13 cellular contexts compared by ENCODE assay signal in genomic region chr11:134040386-134041297, GRCh38. TPM values are rescaled to one million over a fixed set of nuclear protein-coding genes. Genes with fewer than 3 reads are reported as not detected.
A peak's percentile ranks its signal among the peaks of the same experiment; 100 is the strongest.
DNase-seq lines count a peak whose midpoint lies in the region; ATAC-seq, FAIRE-seq and TF ChIP-seq lines count a peak whose summit lies in the region.
"Had no signal": no experiment of that assay in that cellular context is flagged by ENCODE, and none has a peak within 500 bp of the region (broad histone marks: within the 10 kb centered on the region; RNA-seq: fewer than 3 reads in every experiment).

No MANE protein-coding gene starts in this region.

- TF ChIP-seq CTCF in astrocyte (IDR thresholded peaks at IDR 0.05; ENCODE audit: insufficient read depth, low read depth, low read length) (no peak), keratinocyte (optimal IDR thresholded peaks at IDR 0.05 in 1 of 3, IDR thresholded peaks at IDR 0.05 in 1 of 3, conservative IDR thresholded peaks at IDR 0.05 in 1 of 3; ENCODE audit: extremely low read depth in 1 of 3, insufficient read depth in 2 of 3, low read length in 3 of 3) (no peak), transverse colon (IDR thresholded peaks at IDR 0.05) (no peak), HepG2 (CRISPR knock-in tag; IDR thresholded peaks at IDR 0.05) (no peak)

- H3K36me3 Mint-ChIP-seq in T-helper 2 cell treated with Interferon-gamma antibody and Interleukin-4, amounts not matched to agents 5 μg/mL and 100 μg/mL, for 36 hours (ENCODE audit: low read depth) = peaks cover 2% of the 10 kb centered on the region
- H3K36me3 Mint-ChIP-seq in astrocyte (ENCODE audit: low read depth, unreplicated experiment) = no peaks in the 10 kb centered on the region

- DNase-seq in T-helper 2 cell treated with Interferon-gamma antibody and Interleukin-4, amounts not matched to agents 5 μg/mL and 100 μg/mL, for 36 hours (ENCODE audit: low spot score) = no peak
- DNase-seq in T-helper 2 cell (no peak), astrocyte (ENCODE audit: low read depth) (peak; percentile 89), keratinocyte (ENCODE audit: low read depth, low spot score) (peak; percentile 35), transverse colon (no peak), UCSD-AML1 (lab: John Stamatoyannopoulos, UW; ENCODE audit: unreplicated experiment) (no peak), HepG2 (ENCODE audit: low spot score) (no peak)
- no peak for DNase-seq in NK-92 treated with Interleukin-12 subunit alpha and Interleukin-12 subunit beta, amount 100 ng/mL, for 24 hours (lab: John Stamatoyannopoulos, UW)
- DNase-seq: kidney glomerular epithelial cell had no signal

- H3K9ac ChIP-seq in astrocyte (ENCODE audit: low read length) (no peak overlapping the region), keratinocyte (ENCODE audit: control insufficient read depth, extremely low read depth, insufficient read depth, low read length) (peak overlapping the region; percentile 39), HepG2 (ENCODE audit: insufficient read depth, low read depth, low read length) (no peak overlapping the region)

- in situ Hi-C loops in transverse colon (cut with MboI; ENCODE audit: low pct_ligation_motif_present in 1 of 4, low pct_unique_long_range_greater_than_20kb in 1 of 4, low sequenced_read_pairs in 3 of 4) = no loop called here
- in situ Hi-C loops in HepG2 (cut with HindIII; ENCODE audit: extremely low pct_ligation_motif_present, low pct_unique_long_range_greater_than_20kb) = no loop called here

- POLR2A ChIA-PET in HepG2 (lab: Yijun Ruan, JAX) = no interaction called here

- no peak overlapping the region for H3K27ac ChIP-seq in astrocyte (ENCODE audit: low read depth, low read length)
- peak overlapping the region; percentile 8 for H3K27ac ChIP-seq in keratinocyte (ENCODE audit: control insufficient read depth, insufficient read depth, low read length)
- peak overlapping the region; percentile 53 to 90 (median 87) for H3K27ac ChIP-seq in transverse colon
- H3K27ac ChIP-seq in HepG2 (ENCODE audit: extremely low read length, insufficient read depth, low read length) = no peak overlapping the region
- H3K27ac ChIP-seq: VCaP had no signal

- dilution Hi-C loops in keratinocyte (cut with MboI; ENCODE audit: extremely low pct_ligation_motif_present, low sequenced_read_pairs) = no loop called here

- H3K4me2 ChIP-seq in astrocyte (ENCODE audit: low read length) (peak overlapping the region; percentile 36), keratinocyte (ENCODE audit: control insufficient read depth, extremely low read depth, insufficient read depth, low read depth, low read length) (peak overlapping the region; percentile 52), HepG2 (ENCODE audit: low read depth, low read length) (no peak overlapping the region)

- H3K4me1 ChIP-seq in astrocyte (ENCODE audit: insufficient read depth, low read length) = peaks cover 20% of the 10 kb centered on the region
- peaks cover 41% of the 10 kb centered on the region for H3K4me1 ChIP-seq in keratinocyte (ENCODE audit: control insufficient read depth, extremely low read depth, insufficient read depth, low read length)
- H3K4me1 ChIP-seq in transverse colon = peaks cover 20 to 45% (median 37%) of the 10 kb centered on the region in 4 donors
- no peaks in the 10 kb centered on the region for H3K4me1 ChIP-seq in HepG2 (ENCODE audit: insufficient read depth, low read length)

- H3K4me3 Mint-ChIP-seq in T-helper 2 cell treated with Interferon-gamma antibody and Interleukin-4, amounts not matched to agents 5 μg/mL and 100 μg/mL, for 36 hours = no peak overlapping the region
- peak overlapping the region; percentile 30 for H3K4me3 Mint-ChIP-seq in astrocyte (ENCODE audit: unreplicated experiment)
- H3K4me3 Mint-ChIP-seq: activated T-helper 1 cell treated with anti-CD3 and anti-CD28 coated beads, Interleukin-12 subunit alpha, Interleukin-12 subunit beta, Interleukin-2, Interleukin-4 antibody, amounts not matched to agents 30 ng/mL and 10 ng/mL and 1 ng/mL, durations not matched to agents 14 hours and 24 hours and 36 hours had no signal

- TF ChIP-seq EP300 in transverse colon (IDR thresholded peaks at IDR 0.05; ENCODE audit: low read depth) (no peak), HepG2 (IDR thresholded peaks at IDR 0.05; ENCODE audit: low read depth in 2 of 2, low read length in 2 of 2) (no peak), HepG2 (CRISPR knock-in tag; IDR thresholded peaks at IDR 0.05; ENCODE audit: borderline replicate concordance) (no peak)

- H4K20me1 ChIP-seq in astrocyte (ENCODE audit: insufficient read depth, low read length) = no peaks in the 10 kb centered on the region
- H4K20me1 ChIP-seq in keratinocyte (ENCODE audit: control insufficient read depth, extremely low read depth, insufficient read depth, low read length) = no peaks in the 10 kb centered on the region
- no peaks in the 10 kb centered on the region for H4K20me1 ChIP-seq in HepG2 (ENCODE audit: insufficient read depth, low read length)

- TF ChIP-seq POLR2A in transverse colon (IDR thresholded peaks at IDR 0.05) (no peak), HepG2 (IDR thresholded peaks at IDR 0.05; ENCODE audit: insufficient read depth in 1 of 2, low read depth in 2 of 2, low read length in 2 of 2) (no peak)

- H3K36me3 ChIP-seq in astrocyte (ENCODE audit: insufficient read depth, low read length) (no peaks in the 10 kb centered on the region), keratinocyte (ENCODE audit: control insufficient read depth in 2 of 2, extremely low read depth in 1 of 2, insufficient read depth in 2 of 2, low read length in 2 of 2) (no peaks in the 10 kb centered on the region), transverse colon (no peaks in the 10 kb centered on the region), HepG2 (replicated peaks in 1 of 2; ENCODE audit: control insufficient read depth in 1 of 2, insufficient read depth in 2 of 2, low read length in 2 of 2) (no peaks in the 10 kb centered on the region)

- BruUV-seq in HepG2 (replicated peaks; lab: Mats Ljungman, UMichigan) = no TSS peak

- CTCF ChIA-PET in HepG2 (lab: Yijun Ruan, JAX; ENCODE audit: low intra/inter-chr PET ratio, low total read pairs) = no interaction called here

- H3K9me3 Mint-ChIP-seq in T-helper 2 cell treated with Interferon-gamma antibody and Interleukin-4, amounts not matched to agents 5 μg/mL and 100 μg/mL, for 36 hours = no peaks in the 10 kb centered on the region
- H3K9me3 Mint-ChIP-seq in astrocyte (ENCODE audit: unreplicated experiment) = no peaks in the 10 kb centered on the region
- H3K9me3 Mint-ChIP-seq: activated T-helper 1 cell treated with anti-CD3 and anti-CD28 coated beads, Interleukin-12 subunit alpha, Interleukin-12 subunit beta, Interleukin-2, Interleukin-4 antibody, amounts not matched to agents 30 ng/mL and 10 ng/mL and 1 ng/mL, durations not matched to agents 14 hours and 24 hours and 36 hours had no signal

- peaks cover 18% of the 10 kb centered on the region for H3K4me1 Mint-ChIP-seq in T-helper 2 cell treated with Interferon-gamma antibody and Interleukin-4, amounts not matched to agents 5 μg/mL and 100 μg/mL, for 36 hours (ENCODE audit: low read depth)
- H3K4me1 Mint-ChIP-seq in astrocyte (ENCODE audit: low read depth, unreplicated experiment) = peaks cover 50% of the 10 kb centered on the region

- H3K9me3 ChIP-seq in astrocyte (ENCODE audit: insufficient read depth, low read depth, low read length) = no peaks in the 10 kb centered on the region
- H3K9me3 ChIP-seq in keratinocyte (ENCODE audit: control insufficient read depth, low read depth, low read length) = no peaks in the 10 kb centered on the region
- no peaks in the 10 kb centered on the region for H3K9me3 ChIP-seq in transverse colon
- H3K9me3 ChIP-seq in HepG2 (ENCODE audit: low read length) = no peaks in the 10 kb centered on the region

- intact Hi-C loops in transverse colon (cut with DNase I; ENCODE audit: low total_unique reads) = no loop called here
- intact Hi-C loops in HepG2 (cut with micrococcal nuclease; ENCODE audit: unreplicated experiment) = no loop called here

- whole genome bisulfite sequencing in transverse colon (ENCODE audit: low coverage in 1 of 2), 2 donors = 49 to 66% methylated on average over 7 to 20 of the region's 20 CpGs
- 19% methylated on average over 13 of the region's 20 CpGs for whole genome bisulfite sequencing in HepG2 (ENCODE audit: low lambda C conversion rate)

- no peaks in the 10 kb centered on the region for H3K27me3 ChIP-seq in astrocyte (ENCODE audit: insufficient read depth, low read length)
- no peaks in the 10 kb centered on the region for H3K27me3 ChIP-seq in keratinocyte (ENCODE audit: control insufficient read depth, extremely low read depth, insufficient read depth, low read length)
- H3K27me3 ChIP-seq in transverse colon = no peaks in the 10 kb centered on the region
- peaks cover 18 to 70% of the 10 kb centered on the region in 2 experiments for H3K27me3 ChIP-seq in HepG2 (ENCODE audit: control insufficient read depth in 1 of 2, insufficient read depth in 2 of 2, low read length in 2 of 2)

- H3K27me3 Mint-ChIP-seq in T-helper 2 cell treated with Interferon-gamma antibody and Interleukin-4, amounts not matched to agents 5 μg/mL and 100 μg/mL, for 36 hours (ENCODE audit: low read depth) = no peaks in the 10 kb centered on the region
- peaks cover 9% of the 10 kb centered on the region for H3K27me3 Mint-ChIP-seq in astrocyte (ENCODE audit: low read depth, unreplicated experiment)

- FAIRE-seq in astrocyte (lab: Jason Lieb, UNC) (no peak), keratinocyte (lab: Jason Lieb, UNC) (peak; percentile 89), HepG2 (lab: Jason Lieb, UNC) (no peak)
- FAIRE-seq: endothelial cell of umbilical vein had no signal

- no peak for ATAC-seq in HepG2
- ATAC-seq: right cardiac atrium had no signal

- H3K4me3 ChIP-seq in astrocyte (ENCODE audit: insufficient read depth, low read depth, low read length) = peak overlapping the region; percentile 25
- peak overlapping the region in 1 of 3 experiments; percentile 5 for H3K4me3 ChIP-seq in keratinocyte (ENCODE audit: control insufficient read depth in 2 of 3, extremely low read depth in 1 of 3, insufficient read depth in 2 of 3, low read depth in 1 of 3, low read length in 3 of 3)
- no peak overlapping the region for H3K4me3 ChIP-seq in transverse colon
- H3K4me3 ChIP-seq in HepG2 (replicated peaks in 1 of 3; ENCODE audit: insufficient read depth in 1 of 3, low read depth in 2 of 3, low read length in 3 of 3) = no peak overlapping the region

- H3K79me2 ChIP-seq in astrocyte (ENCODE audit: insufficient read depth, low read length) (no peaks in the 10 kb centered on the region), keratinocyte (ENCODE audit: control insufficient read depth, insufficient read depth, low read length) (no peaks in the 10 kb centered on the region), HepG2 (ENCODE audit: insufficient read depth, low read length) (no peaks in the 10 kb centered on the region)

- H2AFZ ChIP-seq in astrocyte (ENCODE audit: low read depth, low read length) = no peak overlapping the region
- H2AFZ ChIP-seq in keratinocyte (ENCODE audit: control insufficient read depth, low read length) = peak overlapping the region; percentile 10
- H2AFZ ChIP-seq in HepG2 (ENCODE audit: low read length) = no peak overlapping the region

- H3K9me1 ChIP-seq in keratinocyte (ENCODE audit: control insufficient read depth, extremely low read depth, insufficient read depth, low read length) = no peaks in the 10 kb centered on the region

- no peak for TF ChIP-seq RAD21 in HepG2 (CRISPR knock-in tag; IDR thresholded peaks at IDR 0.05)

- H3K27ac Mint-ChIP-seq in T-helper 2 cell treated with Interferon-gamma antibody and Interleukin-4, amounts not matched to agents 5 μg/mL and 100 μg/mL, for 36 hours = peak overlapping the region; percentile 5
- H3K27ac Mint-ChIP-seq in astrocyte (ENCODE audit: unreplicated experiment) = peak overlapping the region; percentile 67
- H3K27ac Mint-ChIP-seq: activated T-helper 1 cell treated with anti-CD3 and anti-CD28 coated beads, Interleukin-12 subunit alpha, Interleukin-12 subunit beta, Interleukin-2, Interleukin-4 antibody, amounts not matched to agents 30 ng/mL and 10 ng/mL and 1 ng/mL, durations not matched to agents 14 hours and 24 hours and 36 hours had no signal

RNA-seq across cellular contexts. Expression of gene JAM3, which starts 28.2 kb away (rescaled TPM):
- total RNA-seq in astrocyte (88.3 and 88.4 TPM in 2 replicates), transverse colon (10 to 100 TPM in 3 of 4 donors, 1 to 10 TPM in 1; 7.8 to 56.9 (median 13.8) TPM), HepG2 (2016; rRNA removed; fragmentation: Illumina TruSeq; extraction: Trizol) (2.0 and 2.8 TPM in 2 replicates)
- polyA plus RNA-seq in keratinocyte (5.5 to 17.0 TPM (median 11.4 TPM) in 3 replicates), HepG2 (2011; rRNA removed) (0.71 and 0.98 TPM in 2 replicates)
- 5.6 TPM for polyA plus RNA-seq in keratinocyte (2011; ENCODE audit: low read depth)
- polyA plus RNA-seq in keratinocyte (2011; cell fraction: cytosol; rRNA removed) = 9.6 and 11.3 TPM in 2 replicates
- 25.5 and 27.8 TPM in 2 replicates for polyA plus RNA-seq in keratinocyte (2011; cell fraction: nucleus; rRNA removed)
- 2.6 and 13.3 TPM in 2 replicates for polyA plus RNA-seq in keratinocyte (2012; ENCODE audit: low replicate concordance)
- 5.7 to 14.7 TPM (median 11.8 TPM) in 3 replicates for polyA minus RNA-seq in keratinocyte
- polyA minus RNA-seq in keratinocyte (2011; cell fraction: cytosol; rRNA and poly(A)+ RNA removed) = 8.8 TPM
- 9.9 and 19.9 TPM in 2 replicates for polyA minus RNA-seq in keratinocyte (2011; cell fraction: nucleus; rRNA and poly(A)+ RNA removed)
- 0.20 and 0.26 TPM in 2 replicates for total RNA-seq in HepG2 (2016; cell fraction: cytosol; rRNA removed; fragmentation: Illumina TruSeq; extraction: Trizol; ENCODE audit: low read depth)
- 1.3 and 2.8 TPM in 2 replicates for total RNA-seq in HepG2 (2016; cell fraction: insoluble cytoplasmic fraction; rRNA removed; fragmentation: Illumina TruSeq; extraction: Trizol)
- total RNA-seq in HepG2 (2016; cell fraction: membrane; rRNA removed; fragmentation: Illumina TruSeq; extraction: Trizol) = 0.87 and 0.96 TPM in 2 replicates
- total RNA-seq in HepG2 (2016; cell fraction: nucleus; rRNA removed; fragmentation: Illumina TruSeq; extraction: Trizol) = 2.9 and 3.8 TPM in 2 replicates
- polyA plus RNA-seq in HepG2 (2011; cell fraction: cytosol; rRNA removed) = 0.83 and 1.1 TPM in 2 replicates
- 1.2 and 1.7 TPM in 2 replicates for polyA plus RNA-seq in HepG2 (2011; cell fraction: nucleus; rRNA removed)
- 0.97 and 1.0 TPM in 2 replicates for polyA plus RNA-seq in HepG2 (2012)
- 0.15 TPM in 2 replicates for polyA plus RNA-seq in HepG2 (2016; cell fraction: cytosol; fragmentation: Illumina TruSeq; extraction: Trizol; ENCODE audit: low read depth)
- 1.6 and 1.7 TPM in 2 replicates for polyA plus RNA-seq in HepG2 (2016; cell fraction: insoluble cytoplasmic fraction; fragmentation: Illumina TruSeq; extraction: Trizol; ENCODE audit: low read depth)
- polyA plus RNA-seq in HepG2 (2016; cell fraction: membrane; fragmentation: Illumina TruSeq; extraction: Trizol; ENCODE audit: low read depth) = 0.31 and 0.49 TPM in 2 replicates
- polyA plus RNA-seq in HepG2 (2016; cell fraction: nucleus; fragmentation: Illumina TruSeq; extraction: Trizol; ENCODE audit: insufficient read depth, low read depth) = 5.8 and 6.6 TPM in 2 replicates
- 1.6 TPM in 1 of 2 replicates, not detected in the other for polyA minus RNA-seq in HepG2 (2011; rRNA and poly(A)+ RNA removed; ENCODE audit: low replicate concordance)
- 1.1 and 1.2 TPM in 2 replicates for polyA minus RNA-seq in HepG2 (2011; cell fraction: cytosol; rRNA and poly(A)+ RNA removed)
- polyA minus RNA-seq in HepG2 (2011; cell fraction: nucleus; rRNA and poly(A)+ RNA removed) = 0.37 and 0.39 TPM in 2 replicates

Comparison
In these comparisons a context has a peak if more than half of its experiments do, and no peak if none do; other contexts are left out.
1. DNase-seq: peak in astrocyte (single experiment) and keratinocyte (single experiment); none in T-helper 2 cell treated with Interferon-gamma antibody and Interleukin-4, amounts not matched to agents 5 μg/mL and 100 μg/mL, for 36 hours (single experiment), T-helper 2 cell (0 of 5), transverse colon (single experiment), UCSD-AML1 (single experiment), NK-92 treated with Interleukin-12 subunit alpha and Interleukin-12 subunit beta, amount 100 ng/mL, for 24 hours (single experiment) and HepG2 (single experiment).
2. H3K27ac ChIP-seq: peak in keratinocyte (single experiment) and transverse colon (4 of 4); none in astrocyte (single experiment) and HepG2 (single experiment).